In genomic region chr2:164430166-164430783, GRCh38 we compare ENCODE assay signal across 8 cellular contexts.
A peak's percentile ranks its signal among the peaks of the same experiment; 100 is the strongest.
DNase-seq lines count a peak whose midpoint lies in the region; ATAC-seq, FAIRE-seq and TF ChIP-seq lines count a peak whose summit lies in the region.

No MANE protein-coding gene starts in this region.

- no peaks in the 10 kb centered on the region for H4K20me1 ChIP-seq in Karpas-422 (ENCODE audit: insufficient read depth, low read depth, low read length)

- H3K4me2 ChIP-seq in Karpas-422 (ENCODE audit: low read depth, low read length, poor library complexity, severe bottlenecking), result no peak overlapping the region

- WGBS in small intestine, 3 donors, result 68 to 73% (median 72%) methylated on average over 3 of the region's 3 CpGs

- TF ChIP-seq CTCF in GM12865 (IDR thresholded peaks at IDR 0.05; ENCODE audit: insufficient read depth, low read depth, low read length, missing control alignments), result peak; percentile 41
- peak; percentile 72 for TF ChIP-seq CTCF in foreskin fibroblast (IDR thresholded peaks at IDR 0.05; ENCODE audit: low read depth, low read length)

- DNase-seq in A172 (ENCODE audit: low spot score) (peak; percentile 33), GM12865 (ENCODE audit: low read depth) (peak; percentile 43), Karpas-422 (peak; percentile 68), SK-N-MC (ENCODE audit: low read depth, low spot score) (peak; percentile 58), foreskin fibroblast (peak; percentile 0 to 53), small intestine (peak; percentile 24)

- no peak overlapping the region for H3K9ac ChIP-seq in Karpas-422 (ENCODE audit: low read length)
- no peak overlapping the region for H3K9ac ChIP-seq in SK-N-MC (ENCODE audit: insufficient read length)

- no peak for FAIRE-seq in small intestine (lab: Jason Lieb, UNC)

- H3K9me3 ChIP-seq in Karpas-422 (ENCODE audit: low read length) (no peaks in the 10 kb centered on the region), SK-N-MC (ENCODE audit: low read depth, low read length) (no peaks in the 10 kb centered on the region), small intestine (ENCODE audit: control insufficient read depth, low read depth) (no peaks in the 10 kb centered on the region)

- H3K9me2 ChIP-seq in Karpas-422 (replicated peaks; ENCODE audit: insufficient read depth, low read length), result no peaks in the 10 kb centered on the region

- ATAC-seq in GM19397 (IDR thresholded peaks at IDR 0.05; ENCODE audit: unreplicated experiment) (no peak), HG03025 (IDR thresholded peaks at IDR 0.05; ENCODE audit: low FRiP score, unreplicated experiment) (no peak)

- H3K4me1 ChIP-seq in Karpas-422 (ENCODE audit: low read length) (no peaks in the 10 kb centered on the region), small intestine (ENCODE audit: control insufficient read depth in 2 of 2, insufficient read depth in 1 of 2, low read depth in 1 of 2, low read length in 1 of 2) (no peaks in the 10 kb centered on the region)

- H3K4me3 ChIP-seq in GM12865 (ENCODE audit: low read depth, low read length), result no peak overlapping the region
- H3K4me3 ChIP-seq in Karpas-422 (ENCODE audit: low read length), result no peak overlapping the region
- no peak overlapping the region for H3K4me3 ChIP-seq in SK-N-MC
- no peak overlapping the region for H3K4me3 ChIP-seq in foreskin fibroblast (ENCODE audit: low read depth in 1 of 2, low read length in 2 of 2)
- H3K4me3 ChIP-seq in small intestine (ENCODE audit: low read depth in 1 of 2, low read length in 2 of 2), result no peak overlapping the region

- H3K27ac ChIP-seq in Karpas-422 (ENCODE audit: low read length), result no peak overlapping the region
- H3K27ac ChIP-seq in SK-N-MC, result no peak overlapping the region
- H3K27ac ChIP-seq in small intestine (ENCODE audit: low read depth in 1 of 2, low read length in 1 of 2), result no peak overlapping the region

- H3K36me3 ChIP-seq in Karpas-422 (ENCODE audit: insufficient read depth, low read length) (no peaks in the 10 kb centered on the region), SK-N-MC (ENCODE audit: insufficient read depth, low read length) (no peaks in the 10 kb centered on the region), small intestine (ENCODE audit: control insufficient read depth in 2 of 2, insufficient read depth in 2 of 2, low read length in 2 of 2) (no peaks in the 10 kb centered on the region)

- no peak overlapping the region for H2AFZ ChIP-seq in Karpas-422 (ENCODE audit: low read length)

- H3K27me3 ChIP-seq in Karpas-422 (ENCODE audit: low read length), result no peaks in the 10 kb centered on the region
- no peaks in the 10 kb centered on the region for H3K27me3 ChIP-seq in small intestine (ENCODE audit: control insufficient read depth in 2 of 2, insufficient read depth in 2 of 2, low read length in 2 of 2)

- H3K79me2 ChIP-seq in Karpas-422 (ENCODE audit: low read length), result no peaks in the 10 kb centered on the region
